Comparison of ENCODE assay signal across 28 cellular contexts in the genomic region with DNA sequence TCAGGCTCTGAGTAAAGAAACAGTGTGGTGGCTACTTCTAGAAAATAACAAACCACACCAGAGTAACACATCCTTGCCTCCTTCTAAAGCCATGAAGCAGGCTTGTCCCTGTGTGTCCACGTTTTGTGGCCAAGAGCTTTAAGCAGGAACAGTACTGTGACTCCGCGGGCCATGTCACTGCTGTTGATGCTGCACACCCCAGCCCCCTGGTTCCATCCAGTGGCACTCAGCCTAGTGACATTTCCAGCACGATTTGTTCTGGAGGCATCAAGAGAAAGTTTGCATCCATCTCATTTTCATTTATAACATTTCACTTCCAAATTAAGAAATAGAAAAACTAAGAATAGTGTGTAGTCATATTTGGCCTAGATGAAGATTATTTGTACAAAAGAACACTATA.
"Had no signal": no experiment of that assay in that cellular context is flagged by ENCODE, and none has a peak within 500 bp of the region (broad histone marks: within the 10 kb centered on the region; RNA-seq: fewer than 3 reads in every experiment).

No MANE protein-coding gene starts in this region.

- H3K27ac ChIP-seq: left lung, lower lobe of right lung, pancreas, prostate gland, skin epidermis, suprapubic skin, tibial nerve, uterus had no signal

- ATAC-seq: left colon; left lung; lower lobe of right lung; mucosa of descending colon; naive thymus-derived CD4-positive, alpha-beta T cell; natural killer cell treated with Interleukin-12 subunit alpha and Interleukin-12 subunit beta and Interleukin-15 and Interleukin-18, amount 100 ng/mL, for 72 hours; pancreas; right cardiac atrium; sciatic nerve; stimulated activated memory B cell treated with anti-CD40 and anti-IgM and Interleukin-4, amounts not matched to agents 10 μg/mL and 1 μg/mL and 100 μg/mL, for 72 hours; stimulated activated naive CD8-positive, alpha-beta T cell treated with anti-CD3 and anti-CD28 coated beads, Interleukin-15, amount 100 ng/mL, for 72 hours had no signal

- H3K4me3 Mint-ChIP-seq: mesothelial cell of epicardium; naive thymus-derived CD4-positive, alpha-beta T cell; natural killer cell treated with Interleukin-12 subunit alpha and Interleukin-12 subunit beta and Interleukin-15 and Interleukin-18, amount 100 ng/mL, for 72 hours; stimulated activated memory B cell treated with anti-CD40 and anti-IgM and Interleukin-4, amounts not matched to agents 10 μg/mL and 1 μg/mL and 100 μg/mL, for 72 hours; stimulated activated naive CD8-positive, alpha-beta T cell treated with anti-CD3 and anti-CD28 coated beads, Interleukin-15, amount 100 ng/mL, for 72 hours; type B pancreatic cell had no signal

- H3K36me3 Mint-ChIP-seq: mesothelial cell of epicardium; stimulated activated memory B cell treated with anti-CD40 and anti-IgM and Interleukin-4, amounts not matched to agents 10 μg/mL and 1 μg/mL and 100 μg/mL, for 72 hours; type B pancreatic cell had no signal

- H3K9me3 Mint-ChIP-seq: type B pancreatic cell had no signal

- H3K27ac Mint-ChIP-seq: mesothelial cell of epicardium; naive thymus-derived CD4-positive, alpha-beta T cell; natural killer cell treated with Interleukin-12 subunit alpha and Interleukin-12 subunit beta and Interleukin-15 and Interleukin-18, amount 100 ng/mL, for 72 hours; stimulated activated memory B cell treated with anti-CD40 and anti-IgM and Interleukin-4, amounts not matched to agents 10 μg/mL and 1 μg/mL and 100 μg/mL, for 72 hours; stimulated activated naive CD8-positive, alpha-beta T cell treated with anti-CD3 and anti-CD28 coated beads, Interleukin-15, amount 100 ng/mL, for 72 hours; type B pancreatic cell had no signal

- DNase-seq: hippocampal formation; kidney glomerular epithelial cell; left colon; left lung; lower lobe of right lung; mammary epithelial cell; mesendoderm; mucosa of descending colon; naive thymus-derived CD4-positive, alpha-beta T cell; pancreas; retina; right cardiac atrium; stimulated activated CD4-positive, alpha-beta T cell treated with anti-CD3 and anti-CD28 coated beads, Interleukin-12 subunit alpha, Interleukin-12 subunit beta, amount 100 ng/mL, for 4 hours; stimulated activated CD4-positive, alpha-beta T cell treated with anti-CD3 and anti-CD28 coated beads, Interleukin-15, amount 100 ng/mL, for 24 hours; stimulated activated CD4-positive, alpha-beta T cell treated with anti-CD3 and anti-CD28 coated beads, Interleukin-2, amount 100 ng/mL, for 24 hours; stimulated activated CD4-positive, alpha-beta T cell treated with anti-CD3 and anti-CD28 coated beads, Interleukin-4, amount 100 ng/mL, for 1 hour; stimulated activated naive CD4-positive, alpha-beta T cell treated with Interleukin-2 at 50 U/mL for 16 hours; stimulated activated naive CD8-positive, alpha-beta T cell treated with anti-CD3 and anti-CD28 coated beads, Interleukin-15, amount 100 ng/mL, for 72 hours; uterus had no signal

- H3K4me1 Mint-ChIP-seq: stimulated activated memory B cell treated with anti-CD40 and anti-IgM and Interleukin-4, amounts not matched to agents 10 μg/mL and 1 μg/mL and 100 μg/mL, for 72 hours; stimulated activated naive CD8-positive, alpha-beta T cell treated with anti-CD3 and anti-CD28 coated beads, Interleukin-15, amount 100 ng/mL, for 72 hours had no signal
